8 cellular contexts compared by ENCODE assay signal in genomic region chr19:32287811-32288227, GRCh38. TPM values are rescaled to one million over a fixed set of nuclear protein-coding genes. Genes with fewer than 3 reads are reported as not detected.
A peak's percentile ranks its signal among the peaks of the same experiment; 100 is the strongest.
DNase-seq lines count a peak whose midpoint lies in the region; ATAC-seq and TF ChIP-seq lines count a peak whose summit lies in the region.

No MANE protein-coding gene starts in this region.

- H3K9me3 Mint-ChIP-seq in neural progenitor cell: no peaks in the 10 kb centered on the region

- no peaks in the 10 kb centered on the region for H3K36me3 ChIP-seq in BLaER1 treated with 17β-estradiol and CSF1 and Interleukin-3, amounts not matched to agents 10 nM and 100 nM
- no peaks in the 10 kb centered on the region for H3K36me3 ChIP-seq in neural progenitor cell

- no peaks in the 10 kb centered on the region for H3K79me2 ChIP-seq in neural progenitor cell (ENCODE audit: low read depth)

- peak; percentile 58 for TF ChIP-seq CTCF in fibroblast of mammary gland (conservative IDR thresholded peaks at IDR 0.05; ENCODE audit: control insufficient read depth, insufficient read depth, low read depth, low read length)
- TF ChIP-seq CTCF in neural progenitor cell (IDR thresholded peaks at IDR 0.05): peak; percentile 73

- H3K27me3 ChIP-seq in BLaER1 treated with 17β-estradiol and CSF1 and Interleukin-3, amounts not matched to agents 10 nM and 100 nM: peaks cover 0 to 46% (median 0%) of the 10 kb centered on the region in 11 experiments; a peak in 4 of 22 replicates
- no peaks in the 10 kb centered on the region for H3K27me3 ChIP-seq in neural progenitor cell

- no peaks in the 10 kb centered on the region for H4K20me1 ChIP-seq in BLaER1 treated with 17β-estradiol and CSF1 and Interleukin-3, amounts not matched to agents 10 nM and 100 nM
- H4K20me1 ChIP-seq in neural progenitor cell (ENCODE audit: low read depth): no peaks in the 10 kb centered on the region

- peaks cover 5% of the 10 kb centered on the region for H3K27me3 Mint-ChIP-seq in neural progenitor cell (ENCODE audit: insufficient read depth, low read depth)

- in situ Hi-C loops in SK-MEL-5 (cut with HindIII; ENCODE audit: low pct_unique_long_range_greater_than_20kb, low sequenced_read_pairs): no loop called here

- DNase-seq in H4 (ENCODE audit: low spot score): peak; percentile 69
- peak; percentile 85 for DNase-seq in SK-MEL-5 (ENCODE audit: low read depth, low spot score)
- peak; percentile 81 for DNase-seq in fibroblast of mammary gland (ENCODE audit: low read depth)
- DNase-seq in neural progenitor cell (ENCODE audit: low spot score): peak; percentile 85
- no peak for DNase-seq in cerebellar nuclear complex (lab: John Stamatoyannopoulos, UW)
- DNase-seq in NCI-H1092 (lab: John Stamatoyannopoulos, UW): no peak

- no peaks in the 10 kb centered on the region; a peak in 1 of 22 replicates for H3K9me3 ChIP-seq in BLaER1 treated with 17β-estradiol and CSF1 and Interleukin-3, amounts not matched to agents 10 nM and 100 nM (replicated peaks in 1 of 11)
- no peaks in the 10 kb centered on the region for H3K9me3 ChIP-seq in neural progenitor cell (ENCODE audit: low read depth)

- no peak for ATAC-seq in GM19035 (IDR thresholded peaks at IDR 0.05; ENCODE audit: unreplicated experiment)

- no peak overlapping the region for H3K27ac Mint-ChIP-seq in neural progenitor cell

- no peaks in the 10 kb centered on the region for H3K36me3 Mint-ChIP-seq in neural progenitor cell

- peaks cover 23 to 52% (median 47%) of the 10 kb centered on the region in 10 experiments for H3K4me1 ChIP-seq in BLaER1 treated with 17β-estradiol and CSF1 and Interleukin-3, amounts not matched to agents 10 nM and 100 nM
- H3K4me1 ChIP-seq in neural progenitor cell: no peaks in the 10 kb centered on the region

- H3K9ac ChIP-seq in BLaER1 treated with 17β-estradiol and CSF1 and Interleukin-3, amounts not matched to agents 10 nM and 100 nM: peak overlapping the region in 10 of 11 experiments; percentile 51 to 86 (median 72); a peak in 18 of 22 replicates
- no peak overlapping the region for H3K9ac ChIP-seq in neural progenitor cell

- H2AFZ ChIP-seq in neural progenitor cell (replicated peaks): peak overlapping the region; percentile 94

- H3K4me1 Mint-ChIP-seq in neural progenitor cell: peaks cover 3% of the 10 kb centered on the region

- peak overlapping the region; percentile 28 to 60 (median 44); a peak in 16 of 20 replicates for H3K4me3 ChIP-seq in BLaER1 treated with 17β-estradiol and CSF1 and Interleukin-3, amounts not matched to agents 10 nM and 100 nM
- H3K4me3 ChIP-seq in fibroblast of mammary gland (ENCODE audit: control insufficient read depth, low read depth, low read length) (no peak overlapping the region), neural progenitor cell (no peak overlapping the region)

- peak overlapping the region in 9 of 11 experiments; percentile 65 to 95 (median 89); a peak in 18 of 22 replicates for H3K27ac ChIP-seq in BLaER1 treated with 17β-estradiol and CSF1 and Interleukin-3, amounts not matched to agents 10 nM and 100 nM
- no peak overlapping the region for H3K27ac ChIP-seq in neural progenitor cell

- no peak overlapping the region for H3K4me3 Mint-ChIP-seq in neural progenitor cell

- H3F3A ChIP-seq in neural progenitor cell (ENCODE audit: low read depth): no peaks in the 10 kb centered on the region

- peak overlapping the region; percentile 77 to 97 (median 88) for H3K4me2 ChIP-seq in BLaER1 treated with 17β-estradiol and CSF1 and Interleukin-3, amounts not matched to agents 10 nM and 100 nM
- H3K4me2 ChIP-seq in neural progenitor cell: no peak overlapping the region

RNA-seq across cellular contexts. Expression of gene ZNF507, which starts 57.6 kb away (rescaled TPM):
- total RNA-seq in H4 (2014; rRNA removed; shearing (Covaris generic)): 4.1 and 5.1 TPM in 2 replicates
- 9.4 and 9.8 TPM in 2 replicates for total RNA-seq in SK-MEL-5 (2014; rRNA removed; shearing (Covaris generic))
- polyA plus RNA-seq in SK-MEL-5 (2015; cell fraction: cytosol; rRNA removed): 8.5 and 11.5 TPM in 2 replicates
- polyA plus RNA-seq in SK-MEL-5 (2015; cell fraction: nucleus; rRNA removed): 30.1 and 35.6 TPM in 2 replicates
- total RNA-seq in neural progenitor cell (ENCODE audit: low replicate concordance): 13.0 and 22.4 TPM in 2 replicates

Comparison
In these comparisons a context has a peak if more than half of its experiments do, and no peak if none do; other contexts are left out.
1. H3K4me3 ChIP-seq: peak in BLaER1 treated with 17β-estradiol and CSF1 and Interleukin-3, amounts not matched to agents 10 nM and 100 nM (10 of 10); none in fibroblast of mammary gland (single experiment) and neural progenitor cell (single experiment).
2. DNase-seq: peak in H4 (single experiment), SK-MEL-5 (single experiment), fibroblast of mammary gland (single experiment) and neural progenitor cell (single experiment); none in cerebellar nuclear complex (0 of 2) and NCI-H1092 (single experiment).